Comparison of ENCODE assay signal across 1 cellular context in the genomic region with DNA sequence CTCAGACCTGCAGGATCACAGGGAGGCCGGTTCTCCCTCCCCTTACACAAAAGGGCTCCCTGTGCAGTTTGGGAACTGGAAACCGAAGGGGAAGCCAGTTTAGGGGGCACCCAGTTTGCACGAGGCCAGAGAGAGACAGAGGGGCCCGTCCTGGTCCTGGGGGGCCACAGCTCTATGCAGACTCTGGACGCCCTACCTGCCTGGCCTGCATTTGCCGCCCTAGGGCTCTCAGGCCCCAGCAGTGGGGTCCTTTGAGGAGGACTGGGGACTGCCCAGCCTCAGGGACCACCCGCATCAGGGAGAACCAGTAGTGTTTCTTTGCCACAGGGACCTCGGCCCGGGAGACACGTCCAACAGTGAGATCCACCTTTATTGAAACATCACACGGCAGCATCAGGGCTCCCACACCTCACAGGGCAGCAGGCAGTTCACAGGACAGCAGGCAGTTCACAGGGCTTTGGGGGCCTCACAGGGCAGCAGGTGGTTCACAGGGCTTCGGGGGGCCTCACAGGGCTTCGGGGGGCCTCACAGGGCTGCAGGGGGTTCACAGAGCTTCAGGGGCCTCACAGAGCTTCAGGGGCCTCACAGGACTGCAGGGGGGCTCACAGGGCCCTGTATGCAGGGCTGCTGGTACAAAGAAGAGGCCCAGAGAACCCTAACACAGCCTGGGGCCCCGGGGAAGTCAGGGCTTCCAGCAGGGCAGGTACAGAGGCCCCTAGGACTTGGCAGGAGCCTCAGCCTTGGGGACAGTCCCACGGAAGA.
A peak's percentile ranks its signal among the peaks of the same experiment; 100 is the strongest.
TF ChIP-seq lines count a peak whose summit lies in the region.

No MANE protein-coding gene starts in this region.

TF ChIP-seq in GM12878, 131 proteins besides CTCF, POLR2A, EP300 and RAD21:
- TF ChIP-seq NR2C1 (IDR thresholded peaks at IDR 0.05) (no peak), BMI1 (IDR thresholded peaks at IDR 0.05; ENCODE audit: borderline replicate concordance) (no peak), STAT1 (conservative IDR thresholded peaks at IDR 0.05) (0 out of 2 replicates have a peak, but pooled peaks have one; percentile 13), HDGF (IDR thresholded peaks at IDR 0.05) (peak; percentile 63; the same call in 1 of the 2 replicates)
- TF ChIP-seq, protein P1, sequence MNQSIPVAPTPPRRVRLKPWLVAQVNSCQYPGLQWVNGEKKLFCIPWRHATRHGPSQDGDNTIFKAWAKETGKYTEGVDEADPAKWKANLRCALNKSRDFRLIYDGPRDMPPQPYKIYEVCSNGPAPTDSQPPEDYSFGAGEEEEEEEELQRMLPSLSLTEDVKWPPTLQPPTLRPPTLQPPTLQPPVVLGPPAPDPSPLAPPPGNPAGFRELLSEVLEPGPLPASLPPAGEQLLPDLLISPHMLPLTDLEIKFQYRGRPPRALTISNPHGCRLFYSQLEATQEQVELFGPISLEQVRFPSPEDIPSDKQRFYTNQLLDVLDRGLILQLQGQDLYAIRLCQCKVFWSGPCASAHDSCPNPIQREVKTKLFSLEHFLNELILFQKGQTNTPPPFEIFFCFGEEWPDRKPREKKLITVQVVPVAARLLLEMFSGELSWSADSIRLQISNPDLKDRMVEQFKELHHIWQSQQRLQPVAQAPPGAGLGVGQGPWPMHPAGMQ (IDR thresholded peaks at IDR 0.05; ENCODE audit: borderline replicate concordance): peak; percentile 72
- TF ChIP-seq, protein P2, sequence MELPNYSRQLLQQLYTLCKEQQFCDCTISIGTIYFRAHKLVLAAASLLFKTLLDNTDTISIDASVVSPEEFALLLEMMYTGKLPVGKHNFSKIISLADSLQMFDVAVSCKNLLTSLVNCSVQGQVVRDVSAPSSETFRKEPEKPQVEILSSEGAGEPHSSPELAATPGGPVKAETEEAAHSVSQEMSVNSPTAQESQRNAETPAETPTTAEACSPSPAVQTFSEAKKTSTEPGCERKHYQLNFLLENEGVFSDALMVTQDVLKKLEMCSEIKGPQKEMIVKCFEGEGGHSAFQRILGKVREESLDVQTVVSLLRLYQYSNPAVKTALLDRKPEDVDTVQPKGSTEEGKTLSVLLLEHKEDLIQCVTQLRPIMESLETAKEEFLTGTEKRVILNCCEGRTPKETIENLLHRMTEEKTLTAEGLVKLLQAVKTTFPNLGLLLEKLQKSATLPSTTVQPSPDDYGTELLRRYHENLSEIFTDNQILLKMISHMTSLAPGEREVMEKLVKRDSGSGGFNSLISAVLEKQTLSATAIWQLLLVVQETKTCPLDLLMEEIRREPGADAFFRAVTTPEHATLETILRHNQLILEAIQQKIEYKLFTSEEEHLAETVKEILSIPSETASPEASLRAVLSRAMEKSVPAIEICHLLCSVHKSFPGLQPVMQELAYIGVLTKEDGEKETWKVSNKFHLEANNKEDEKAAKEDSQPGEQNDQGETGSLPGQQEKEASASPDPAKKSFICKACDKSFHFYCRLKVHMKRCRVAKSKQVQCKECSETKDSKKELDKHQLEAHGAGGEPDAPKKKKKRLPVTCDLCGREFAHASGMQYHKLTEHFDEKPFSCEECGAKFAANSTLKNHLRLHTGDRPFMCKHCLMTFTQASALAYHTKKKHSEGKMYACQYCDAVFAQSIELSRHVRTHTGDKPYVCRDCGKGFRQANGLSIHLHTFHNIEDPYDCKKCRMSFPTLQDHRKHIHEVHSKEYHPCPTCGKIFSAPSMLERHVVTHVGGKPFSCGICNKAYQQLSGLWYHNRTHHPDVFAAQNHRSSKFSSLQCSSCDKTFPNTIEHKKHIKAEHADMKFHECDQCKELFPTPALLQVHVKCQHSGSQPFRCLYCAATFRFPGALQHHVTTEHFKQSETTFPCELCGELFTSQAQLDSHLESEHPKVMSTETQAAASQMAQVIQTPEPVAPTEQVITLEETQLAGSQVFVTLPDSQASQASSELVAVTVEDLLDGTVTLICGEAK (IDR thresholded peaks at IDR 0.05; ENCODE audit: borderline replicate concordance): peak; percentile 22; the same call in 1 of the 2 replicates
